25 cellular contexts compared by ENCODE assay signal in genomic region chr14:27164139-27164538, GRCh38.
A peak's percentile ranks its signal among the peaks of the same experiment; 100 is the strongest.
DNase-seq lines count a peak whose midpoint lies in the region; ATAC-seq, FAIRE-seq and TF ChIP-seq lines count a peak whose summit lies in the region.
"Had no signal": no experiment of that assay in that cellular context is flagged by ENCODE, and none has a peak within 500 bp of the region (broad histone marks: within the 10 kb centered on the region; RNA-seq: fewer than 3 reads in every experiment).

No MANE protein-coding gene starts in this region.

- H3K27ac ChIP-seq in kidney (ENCODE audit: low read depth in 2 of 2, low read length in 2 of 2), result no peak overlapping the region
- H3K27ac ChIP-seq in lung (ENCODE audit: low read depth in 1 of 2, low read length in 1 of 2), result no peak overlapping the region
- no peak overlapping the region for H3K27ac ChIP-seq in right atrium auricular region
- H3K27ac ChIP-seq: BLaER1 had no signal

- H3K4me1 ChIP-seq in kidney (ENCODE audit: control insufficient read depth in 1 of 2, insufficient read depth in 1 of 2, low read depth in 1 of 2, low read length in 2 of 2) (no peaks in the 10 kb centered on the region), lung (ENCODE audit: control insufficient read depth in 2 of 2, insufficient read depth in 2 of 2, low read length in 2 of 2) (no peaks in the 10 kb centered on the region), right atrium auricular region (no peaks in the 10 kb centered on the region)
- H3K4me1 ChIP-seq: BE2C, BLaER1 had no signal

- DNase-seq in UCSD-AML1 (lab: John Stamatoyannopoulos, UW; ENCODE audit: unreplicated experiment), result peak; percentile 4
- peak; percentile 56 for DNase-seq in kidney
- DNase-seq in lung (ENCODE audit: low spot score), result no peak
- no peak for DNase-seq in right atrium auricular region (ENCODE audit: low spot score)
- no peak for DNase-seq in globus pallidus (ENCODE audit: low spot score)
- DNase-seq: 8988T; ACHN; BE2C; C1 segment of cervical spinal cord; CD4-positive, CD25-positive, alpha-beta regulatory T cell; CD8-positive, alpha-beta memory T cell; COR-L47; DMS 273 treated with DMSO at 0.1 percent for 48 hours; DMS153; DMS53; DMS79; DND-41; EL; GDM1 had no signal

- ATAC-seq in lung (ENCODE audit: insufficient read depth, low FRiP score), result no peak
- ATAC-seq in HG02588 (IDR thresholded peaks at IDR 0.05; ENCODE audit: unreplicated experiment), result no peak
- ATAC-seq: GM12878 had no signal

- no peak overlapping the region for H3K9ac ChIP-seq in kidney (ENCODE audit: low read length in 2 of 2)
- H3K9ac ChIP-seq: BLaER1 had no signal

- H3K27me3 ChIP-seq in lung (ENCODE audit: control insufficient read depth, insufficient read depth) (no peaks in the 10 kb centered on the region), right atrium auricular region (no peaks in the 10 kb centered on the region)
- H3K27me3 ChIP-seq: BE2C, BLaER1 had no signal

- H3K4me3 ChIP-seq in kidney (ENCODE audit: low read length in 2 of 2) (no peak overlapping the region), lung (peak overlapping the region; percentile 9), right atrium auricular region (no peak overlapping the region)
- H3K4me3 ChIP-seq: BLaER1, GM12878 had no signal

- no peak for FAIRE-seq in kidney (lab: Jason Lieb, UNC)
- FAIRE-seq: A204.1, GM12878, GM12892, GM18507 had no signal

- H3K36me3 ChIP-seq in kidney (ENCODE audit: control insufficient read depth in 1 of 2, insufficient read depth in 2 of 2, low read length in 2 of 2), result no peaks in the 10 kb centered on the region
- no peaks in the 10 kb centered on the region for H3K36me3 ChIP-seq in lung (ENCODE audit: control insufficient read depth in 2 of 2, insufficient read depth in 2 of 2, low read length in 2 of 2)
- no peaks in the 10 kb centered on the region for H3K36me3 ChIP-seq in right atrium auricular region
- H3K36me3 ChIP-seq: BE2C, BLaER1 had no signal

- WGBS in lung, 2 donors, result 85 to 94% methylated on average over 8 of the region's 8 CpGs

- H3K9me3 ChIP-seq in kidney (ENCODE audit: control insufficient read depth in 1 of 2, low read length in 2 of 2) (no peaks in the 10 kb centered on the region), lung (ENCODE audit: control insufficient read depth in 2 of 2, insufficient read depth in 1 of 2, low read length in 1 of 2) (peaks cover 0 to 6% of the 10 kb centered on the region in 2 donors), right atrium auricular region (no peaks in the 10 kb centered on the region)
- H3K9me3 ChIP-seq: BE2C, BLaER1 had no signal

- intact Hi-C loops in kidney (cut with DNase I), result no loop called here

- no peak for TF ChIP-seq CTCF in kidney (IDR thresholded peaks at IDR 0.05; ENCODE audit: borderline replicate concordance, extremely low read depth, insufficient read depth)
- no peak for TF ChIP-seq CTCF in lung (IDR thresholded peaks at IDR 0.05; ENCODE audit: control extremely low read depth, extremely low read depth)
- TF ChIP-seq CTCF in right atrium auricular region (IDR thresholded peaks at IDR 0.05), result no peak

Comparison
In these comparisons a context has a peak if more than half of its experiments do, and no peak if none do; other contexts are left out.
1. DNase-seq: peak in UCSD-AML1 (single experiment) and kidney (single experiment); none in lung (single experiment), right atrium auricular region (single experiment) and globus pallidus (single experiment).